Comparison of ENCODE assay signal across 8 cellular contexts in genomic region chr7:55073051-55073511, GRCh38. TPM values are rescaled to one million over a fixed set of nuclear protein-coding genes. Genes with fewer than 3 reads are reported as not detected.
DNase-seq lines count a peak whose midpoint lies in the region; ATAC-seq and TF ChIP-seq lines count a peak whose summit lies in the region.

No MANE protein-coding gene starts in this region.

- dilution Hi-C loops in mammary epithelial cell (cut with HindIII; ENCODE audit: low sequenced_read_pairs) = no loop called here

- H3K4me3 ChIP-seq in mammary epithelial cell (replicated peaks in 1 of 3; ENCODE audit: insufficient read depth in 1 of 3, low read depth in 2 of 3, low read length in 3 of 3) (no peak overlapping the region), tibial nerve (no peak overlapping the region)

- H3K27me3 ChIP-seq in mammary epithelial cell (ENCODE audit: insufficient read depth, low read length) (no peaks in the 10 kb centered on the region), tibial nerve (no peaks in the 10 kb centered on the region)

- peak overlapping the region; percentile 61 for H3K4me2 ChIP-seq in mammary epithelial cell (ENCODE audit: insufficient read depth, low read depth, low read length)

- TF ChIP-seq POLR2A in tibial nerve (IDR thresholded peaks at IDR 0.05) = no peak

- no peak for TF ChIP-seq EP300 in tibial nerve (IDR thresholded peaks at IDR 0.05)

- intact Hi-C loops in mammary epithelial cell (cut with micrococcal nuclease) = no loop called here

- no peak overlapping the region for H2AFZ ChIP-seq in mammary epithelial cell (ENCODE audit: low read depth, low read length)

- peak; percentile 31 for DNase-seq in AG08396 (ENCODE audit: low spot score)
- DNase-seq in mammary epithelial cell = peak; percentile 44
- DNase-seq in tibial nerve (ENCODE audit: low spot score in 2 of 2) = no peak
- no peak for DNase-seq in globus pallidus (ENCODE audit: low spot score)
- DNase-seq in DMS79 treated with DMSO at 0.1 percent for 48 hours (lab: John Stamatoyannopoulos, UW) = no peak
- no peak for DNase-seq in COLO829 (ENCODE audit: low spot score)

- CTCF ChIA-PET in mammary epithelial cell (lab: Charles Lee; ENCODE audit: low non-redundant PET) = no interaction called here

- TF ChIP-seq CTCF in mammary epithelial cell (conservative IDR thresholded peaks at IDR 0.05 in 1 of 2, IDR thresholded peaks at IDR 0.05 in 1 of 2; ENCODE audit: extremely low read depth in 1 of 2, insufficient read depth in 1 of 2, low read depth in 1 of 2, low read length in 2 of 2) (no peak), tibial nerve (IDR thresholded peaks at IDR 0.05) (no peak)

- H3K4me1 ChIP-seq in mammary epithelial cell (ENCODE audit: insufficient read depth, low read length) = peaks cover 51% of the 10 kb centered on the region
- H3K4me1 ChIP-seq in tibial nerve = peaks cover 0 to 82% (median 27%) of the 10 kb centered on the region in 4 donors

- no peaks in the 10 kb centered on the region for H3K9me3 ChIP-seq in mammary epithelial cell (replicated peaks; ENCODE audit: insufficient read depth, low read length)
- H3K9me3 ChIP-seq in tibial nerve = no peaks in the 10 kb centered on the region

- H3K79me2 ChIP-seq in mammary epithelial cell (ENCODE audit: insufficient read depth, low read length) = peaks cover 96% of the 10 kb centered on the region

- ATAC-seq in GM19035 (IDR thresholded peaks at IDR 0.05; ENCODE audit: unreplicated experiment) (peak; percentile 50), HG03108 (IDR thresholded peaks at IDR 0.05; ENCODE audit: unreplicated experiment) (peak; percentile 60)

- H3K27ac ChIP-seq in mammary epithelial cell (ENCODE audit: insufficient read depth, low read depth, low read length) (peak overlapping the region; percentile 97), tibial nerve (peak overlapping the region in 3 of 4 donors; percentile 77 to 87 (median 85))

- no TSS peak for BruUV-seq in mammary epithelial cell (replicated peaks; lab: Mats Ljungman, UMichigan)

- WGBS in mammary epithelial cell (ENCODE audit: low coverage, missing lambda C conversion rate) = 70% methylated on average over 4 of the region's 4 CpGs
- 45 to 48% methylated on average over 4 of the region's 4 CpGs for WGBS in tibial nerve, 2 donors

- in situ Hi-C loops in mammary epithelial cell (cut with MboI; ENCODE audit: low sequenced_read_pairs in 2 of 2) = no loop called here

- peak overlapping the region; percentile 61 for H3K9ac ChIP-seq in mammary epithelial cell (ENCODE audit: insufficient read depth, low read length)

- peaks cover 21% of the 10 kb centered on the region for H3K36me3 ChIP-seq in mammary epithelial cell (ENCODE audit: insufficient read depth, low read length)
- no peaks in the 10 kb centered on the region for H3K36me3 ChIP-seq in tibial nerve

- no peaks in the 10 kb centered on the region for H4K20me1 ChIP-seq in mammary epithelial cell (ENCODE audit: insufficient read depth, low read length)

RNA-seq across cellular contexts. Expression of gene EGFR, which starts 54.3 kb away (rescaled TPM):
- total RNA-seq in mammary epithelial cell (100 to 1,000 TPM; 304 to 534 TPM), tibial nerve (100 to 1,000 TPM in 3 of 4 donors, 10 to 100 TPM in 1; 72.3 to 136 (median 127) TPM)
- polyA plus RNA-seq in mammary epithelial cell = 169 TPM
- polyA minus RNA-seq in mammary epithelial cell = 379 TPM

Comparison
In these comparisons a context has a peak if more than half of its experiments do, and no peak if none do; other contexts are left out.
1. DNase-seq: peak in AG08396 (single experiment) and mammary epithelial cell (single experiment); none in tibial nerve (0 of 2), globus pallidus (single experiment), DMS79 treated with DMSO at 0.1 percent for 48 hours (single experiment) and COLO829 (single experiment).